Comparison of ENCODE assay signal across 18 cellular contexts in genomic region chr16:2165861-2166260, GRCh38. TPM values are rescaled to one million over a fixed set of nuclear protein-coding genes. Genes with fewer than 3 reads are reported as not detected.
DNase-seq lines count a peak whose midpoint lies in the region; ATAC-seq and TF ChIP-seq lines count a peak whose summit lies in the region.
"Had no signal": no experiment of that assay in that cellular context is flagged by ENCODE, and none has a peak within 500 bp of the region (broad histone marks: within the 10 kb centered on the region; RNA-seq: fewer than 3 reads in every experiment).

No MANE protein-coding gene starts in this region.

- H4K20me1 ChIP-seq in hepatocyte (ENCODE audit: insufficient read depth, poor library complexity, severe bottlenecking), result peaks cover under 1% of the 10 kb centered on the region

- H3K4me3 Mint-ChIP-seq in CD14-positive monocyte (no peak overlapping the region), nephron progenitor cell (no peak overlapping the region)
- H3K4me3 Mint-ChIP-seq: IgD-negative memory B cell had no signal

- no peaks in the 10 kb centered on the region for H3K27me3 ChIP-seq in hepatocyte

- no peaks in the 10 kb centered on the region for H3K9me3 ChIP-seq in HEK293 (ENCODE audit: control insufficient read depth, insufficient read depth, low read depth, low read length)
- no peaks in the 10 kb centered on the region for H3K9me3 ChIP-seq in hepatocyte (ENCODE audit: low read depth)

- H3K27ac ChIP-seq in HEK293 (ENCODE audit: extremely low read depth, low read depth, low read length) (no peak overlapping the region), hepatocyte (no peak overlapping the region)
- H3K27ac ChIP-seq: HL-60 had no signal

- peaks cover 33% of the 10 kb centered on the region for H3K79me2 ChIP-seq in hepatocyte

- TF ChIP-seq CTCF in CD14-positive monocyte (IDR thresholded peaks at IDR 0.05) (no peak), HEK293 (tag by site-specific recombination; IDR thresholded peaks at IDR 0.05) (no peak), nephron progenitor cell (IDR thresholded peaks at IDR 0.05) (no peak), hepatocyte (IDR thresholded peaks at IDR 0.05; ENCODE audit: poor library complexity) (no peak)

- H3K9me3 Mint-ChIP-seq in CD14-positive monocyte, result peaks cover 0 to 14% (median 4%) of the 10 kb centered on the region in 7 donors
- no peaks in the 10 kb centered on the region for H3K9me3 Mint-ChIP-seq in nephron progenitor cell
- H3K9me3 Mint-ChIP-seq: IgD-negative memory B cell had no signal

- H3K9me2 ChIP-seq in hepatocyte (replicated peaks; ENCODE audit: insufficient read depth), result no peaks in the 10 kb centered on the region

- POLR2A ChIA-PET in HEK293 (lab: Yijun Ruan, JAX), result no interaction called here

- CTCF ChIA-PET in HEK293 (lab: Yijun Ruan, JAX), result interaction anchor here (0.6 to 0.8 kb wide), 2 partner anchors 26 to 29 kb away, joined by 5 to 6 read pairs; no protein-coding TSS in a partner anchor

- peak overlapping the region in 4 of 7 donors; percentile 19 to 65 (median 55) for H3K27ac Mint-ChIP-seq in CD14-positive monocyte
- peak overlapping the region; percentile 84 for H3K27ac Mint-ChIP-seq in nephron progenitor cell

- ATAC-seq in GM19395 (IDR thresholded peaks at IDR 0.05; ENCODE audit: unreplicated experiment), result no peak
- ATAC-seq: SK-N-SH treated with all-trans-retinoic acid at 6 μM for 48 hours had no signal

- DNase-seq in CD14-positive monocyte (ENCODE audit: low spot score), result no peak
- DNase-seq in nephron progenitor cell, result no peak
- no peak for DNase-seq in A172 (ENCODE audit: low spot score)
- no peak for DNase-seq in hepatocyte (ENCODE audit: low spot score)
- DNase-seq: C1 segment of cervical spinal cord, DMS79, Karpas-422, NCI-H1417 treated with DMSO at 0.1 percent for 48 hours, NCI-H187 treated with DMSO at 0.1 percent for 48 hours, NCI-H345, NCI-H524 treated with DMSO at 0.1 percent for 48 hours, RPMI8226, SIG-M5 had no signal

- H3K4me1 ChIP-seq in HEK293 (ENCODE audit: control insufficient read depth, insufficient read depth, low read length) (no peaks in the 10 kb centered on the region), hepatocyte (ENCODE audit: insufficient read depth) (peaks cover 23% of the 10 kb centered on the region)

- H3K4me3 ChIP-seq in HEK293 (ENCODE audit: low read depth, low read length) (no peak overlapping the region), hepatocyte (no peak overlapping the region)

- no peak overlapping the region for H2AFZ ChIP-seq in hepatocyte

- peaks cover 0 to 3% (median 0%) of the 10 kb centered on the region in 3 donors for H3K27me3 Mint-ChIP-seq in CD14-positive monocyte (ENCODE audit: low read depth in 3 of 3)
- no peaks in the 10 kb centered on the region for H3K27me3 Mint-ChIP-seq in nephron progenitor cell (ENCODE audit: low read depth, poor library complexity)
- H3K27me3 Mint-ChIP-seq: IgD-negative memory B cell had no signal

- no peaks in the 10 kb centered on the region for H3K4me1 Mint-ChIP-seq in CD14-positive monocyte
- no peaks in the 10 kb centered on the region for H3K4me1 Mint-ChIP-seq in nephron progenitor cell

- peaks cover 15 to 56% of the 10 kb centered on the region in 2 donors for H3K36me3 Mint-ChIP-seq in CD14-positive monocyte
- H3K36me3 Mint-ChIP-seq in nephron progenitor cell (ENCODE audit: low read depth), result peaks cover 13% of the 10 kb centered on the region
- H3K36me3 Mint-ChIP-seq: IgD-negative memory B cell had no signal

- WGBS in hepatocyte (ENCODE audit: low lambda C conversion rate, missing lambda C conversion rate), result 95% methylated on average over 12 of the region's 12 CpGs

- H3K4me2 ChIP-seq in hepatocyte, result no peak overlapping the region

- intact Hi-C loops in CD14-positive monocyte (cut with micrococcal nuclease), result no loop called here

- H3K36me3 ChIP-seq in HEK293 (ENCODE audit: control insufficient read depth in 2 of 2, insufficient read depth in 1 of 2, low read length in 2 of 2), result peaks cover 0 to 32% of the 10 kb centered on the region in 2 experiments; a peak in 2 of 3 replicates
- H3K36me3 ChIP-seq in hepatocyte (replicated peaks; ENCODE audit: insufficient read depth, low read depth), result no peaks in the 10 kb centered on the region

TF ChIP-seq in HEK293, 187 proteins besides CTCF, POLR2A, EP300 and RAD21:
- TF ChIP-seq ZNF23 (tag by site-specific recombination; IDR thresholded peaks at IDR 0.05; ENCODE audit: borderline replicate concordance), result no peak
- no peak for TF ChIP-seq MEIS1 (CRISPR knock-in tag; IDR thresholded peaks at IDR 0.05; ENCODE audit: borderline replicate concordance)
- 0 out of 2 replicates have a peak, but pooled peaks have one; percentile 16 for TF ChIP-seq HIC1 (tag by site-specific recombination; IDR thresholded peaks at IDR 0.05)

RNA-seq across cellular contexts. Expression of gene TRAF7, which starts 10.3 kb away (rescaled TPM):
- 1 to 10 TPM; 5.9 to 6.7 TPM for polyA plus RNA-seq in CD14-positive monocyte
- total RNA-seq in A172 (2014; rRNA removed; shearing (Covaris generic)), result 97.7 and 107 TPM in 2 replicates
- total RNA-seq in hepatocyte, result 55.1 and 73.4 TPM in 2 replicates
- 30.0 and 37.4 TPM in 2 replicates for polyA plus RNA-seq in hepatocyte

RNA-seq across cellular contexts. Expression of gene RAB26, which starts 17.4 kb away (rescaled TPM):
- polyA plus RNA-seq in CD14-positive monocyte, result not detected
- not detected in 2 replicates for total RNA-seq in A172 (2014; rRNA removed; shearing (Covaris generic))
- total RNA-seq in hepatocyte, result 4.1 and 8.3 TPM in 2 replicates
- polyA plus RNA-seq in hepatocyte, result 11.3 and 15.0 TPM in 2 replicates

RNA-seq across cellular contexts. Expression of gene PKD1, which starts 30.2 kb away (rescaled TPM):
- polyA plus RNA-seq in CD14-positive monocyte (1 to 10 TPM in 1 of 2 donors, under 1 TPM in 1; 0.22 to 1.6 TPM), hepatocyte (35.9 and 49.3 TPM in 2 replicates)
- 46.4 and 71.1 TPM in 2 replicates for total RNA-seq in A172 (2014; rRNA removed; shearing (Covaris generic))
- total RNA-seq in hepatocyte, result 40.2 and 60.6 TPM in 2 replicates

RNA-seq across cellular contexts. Expression of gene CASKIN1, which starts 30.5 kb away (rescaled TPM):
- polyA plus RNA-seq in CD14-positive monocyte (not detected), hepatocyte (1.7 TPM in 2 replicates)
- 0.46 and 1.5 TPM in 2 replicates for total RNA-seq in A172 (2014; rRNA removed; shearing (Covaris generic))
- total RNA-seq in hepatocyte, result 0.47 and 0.80 TPM in 2 replicates
- polyA plus RNA-seq: IgD-negative memory B cell had no signal

RNA-seq across cellular contexts. Expression of gene MLST8, which starts 39.4 kb away (rescaled TPM):
- 10 to 100 TPM; 29.9 to 30.5 TPM for polyA plus RNA-seq in CD14-positive monocyte
- total RNA-seq in A172 (2014; rRNA removed; shearing (Covaris generic)), result 43.2 and 64.5 TPM in 2 replicates
- total RNA-seq in hepatocyte, result 28.3 and 52.4 TPM in 2 replicates
- 87.3 and 88.3 TPM in 2 replicates for polyA plus RNA-seq in hepatocyte
